9 cellular contexts compared by ENCODE assay signal in the genomic region with DNA sequence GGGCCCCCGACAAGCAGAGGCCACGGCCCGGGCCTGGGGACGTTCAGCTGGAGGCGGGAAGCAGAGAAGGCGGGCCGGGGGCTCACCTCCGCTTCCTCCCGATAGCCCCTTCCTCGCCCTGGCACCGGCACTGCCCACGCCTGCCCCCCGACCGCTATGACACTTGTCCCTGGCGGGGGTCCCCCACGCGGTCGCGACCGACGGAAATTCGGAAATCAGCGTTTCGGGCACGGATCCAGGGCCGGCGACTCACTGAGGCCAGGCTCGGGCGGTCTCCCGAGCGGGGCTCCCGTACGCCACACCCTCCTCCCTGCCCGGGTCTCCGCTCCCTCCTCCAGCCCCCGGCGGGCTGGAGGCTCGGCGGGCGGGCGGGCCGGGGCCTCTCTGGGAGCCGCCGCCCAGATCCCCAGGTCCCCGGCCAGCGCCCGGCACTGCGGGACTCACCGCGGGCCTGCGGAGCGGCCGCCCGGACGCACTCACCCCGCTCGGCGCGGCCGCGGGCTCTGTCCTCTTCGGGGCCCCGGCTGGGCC. TPM values are rescaled to one million over a fixed set of nuclear protein-coding genes. Genes with fewer than 3 reads are reported as not detected.
DNase-seq lines count a peak whose midpoint lies in the region; ATAC-seq, FAIRE-seq and TF ChIP-seq lines count a peak whose summit lies in the region.
"Had no signal": no experiment of that assay in that cellular context is flagged by ENCODE, and none has a peak within 500 bp of the region (broad histone marks: within the 10 kb centered on the region; RNA-seq: fewer than 3 reads in every experiment).

No MANE protein-coding gene starts in this region.

- H2AFZ ChIP-seq in OCI-LY7 (ENCODE audit: low read length), result no peak overlapping the region
- peak overlapping the region; percentile 67 for H2AFZ ChIP-seq in astrocyte (ENCODE audit: low read depth, low read length)

- CTCF ChIA-PET in AG04449 (lab: Yijun Ruan, JAX) (interaction anchor here (0.6 to 6.1 kb wide), 8 partner anchors 12 to 110 kb away, joined by 3 to 36 read pairs (median 3); no protein-coding TSS in a partner anchor), OCI-LY7 (lab: Charles Lee; ENCODE audit: unreplicated experiment) (no interaction called here)

- H3K4me1 ChIP-seq in OCI-LY7 (ENCODE audit: insufficient read depth, low read length, poor library complexity, severe bottlenecking) (no peaks in the 10 kb centered on the region), astrocyte (ENCODE audit: insufficient read depth, low read length) (peaks cover 16% of the 10 kb centered on the region), iPS-20b (ENCODE audit: insufficient read depth, low read length) (peaks cover 28% of the 10 kb centered on the region), spleen (peaks cover 19 to 51% (median 31%) of the 10 kb centered on the region in 6 donors)

- H3K9me3 ChIP-seq in OCI-LY7 (ENCODE audit: low read length) (no peaks in the 10 kb centered on the region), astrocyte (ENCODE audit: insufficient read depth, low read depth, low read length) (no peaks in the 10 kb centered on the region), iPS-20b (ENCODE audit: insufficient read depth, low read depth, low read length) (no peaks in the 10 kb centered on the region), spleen (no peaks in the 10 kb centered on the region)
- H3K9me3 ChIP-seq: neutrophil had no signal

- BruUV-seq in OCI-LY7 (replicated peaks; lab: Mats Ljungman, UMichigan), result no TSS peak

- peaks cover 9% of the 10 kb centered on the region for H3K36me3 Mint-ChIP-seq in astrocyte (ENCODE audit: low read depth, unreplicated experiment)

- intact Hi-C loops in OCI-LY7 (cut with micrococcal nuclease; ENCODE audit: unreplicated experiment), result loop anchor here (10.0 kb wide), 1 partner anchor 106 kb away; no protein-coding TSS in a partner anchor
- intact Hi-C loops in spleen (cut with DNase I; ENCODE audit: low total_unique reads), result loop anchor here (10.0 kb wide), 1 partner anchor 106 kb away; no protein-coding TSS in a partner anchor

- WGBS in spleen, 5 donors, result 0 to 19% (median 1%) methylated on average over 8 to 63 of the region's 63 CpGs

- H3K4me2 ChIP-seq in OCI-LY7 (ENCODE audit: low read length) (peak overlapping the region; percentile 43; the same call in 1 of the 2 replicates), astrocyte (ENCODE audit: low read length) (peak overlapping the region; percentile 89)

- H3K4me1 Mint-ChIP-seq in astrocyte (ENCODE audit: low read depth, unreplicated experiment), result peaks cover 11% of the 10 kb centered on the region

- ATAC-seq in GM19463 (IDR thresholded peaks at IDR 0.05; ENCODE audit: unreplicated experiment), result peak; percentile 19
- no peak for ATAC-seq in HG03469 (IDR thresholded peaks at IDR 0.05; ENCODE audit: unreplicated experiment)

- DNase-seq in AG04449 (ENCODE audit: low read depth, low spot score) (no peak), OCI-LY7 (ENCODE audit: low spot score) (no peak), astrocyte (ENCODE audit: low read depth) (no peak), spleen (peak; percentile 80)
- no peak for DNase-seq in effector CD8-positive, alpha-beta T cell (lab: John Stamatoyannopoulos, UW)

- TF ChIP-seq POLR2A in spleen (IDR thresholded peaks at IDR 0.05), result no peak

- peak overlapping the region; percentile 68 for H3K9ac ChIP-seq in astrocyte (ENCODE audit: low read length)
- H3K9ac ChIP-seq in iPS-20b (ENCODE audit: low read depth, low read length), result no peak overlapping the region; the same call in 1 of the 2 replicates

- POLR2A ChIA-PET in AG04449 (lab: Yijun Ruan, JAX) (interaction anchor here (0.6 to 2.3 kb wide), 5 partner anchors 24 to 149 kb away, joined by 3 to 8 read pairs (median 5); partner anchors contain the start of genes MPHOSPH9 and MTRFR), OCI-LY7 (lab: Charles Lee) (interaction anchor here (0.7 kb wide), 1 partner anchor 20 kb away, joined by 3 read pairs; no protein-coding TSS in a partner anchor)

- peak overlapping the region; percentile 89 for H3K4me3 Mint-ChIP-seq in astrocyte (ENCODE audit: unreplicated experiment)

- H3K9me3 Mint-ChIP-seq in astrocyte (ENCODE audit: unreplicated experiment), result no peaks in the 10 kb centered on the region

- no peak overlapping the region for H3K27ac Mint-ChIP-seq in astrocyte (ENCODE audit: unreplicated experiment)

- H3K36me3 ChIP-seq in OCI-LY7 (ENCODE audit: insufficient read depth, low read length), result peaks cover 17% of the 10 kb centered on the region; the same call in 1 of the 2 replicates
- no peaks in the 10 kb centered on the region for H3K36me3 ChIP-seq in astrocyte (ENCODE audit: insufficient read depth, low read length)
- H3K36me3 ChIP-seq in iPS-20b (ENCODE audit: insufficient read depth, low read depth, low read length), result no peaks in the 10 kb centered on the region; the same call in 1 of the 2 replicates
- H3K36me3 ChIP-seq in spleen, result peaks cover 0 to 17% (median 0%) of the 10 kb centered on the region in 6 donors

- no peaks in the 10 kb centered on the region for H4K20me1 ChIP-seq in OCI-LY7 (ENCODE audit: insufficient read depth, low read length)
- peaks cover 15% of the 10 kb centered on the region for H4K20me1 ChIP-seq in astrocyte (ENCODE audit: insufficient read depth, low read length)

- no peak overlapping the region for H3K27ac ChIP-seq in OCI-LY7 (ENCODE audit: low read depth, low read length, poor library complexity, severe bottlenecking)
- H3K27ac ChIP-seq in astrocyte (ENCODE audit: low read depth, low read length), result no peak overlapping the region
- no peak overlapping the region for H3K27ac ChIP-seq in iPS-20b (ENCODE audit: low read length)
- H3K27ac ChIP-seq in spleen, result peak overlapping the region in 6 of 8 donors; percentile 48 to 80 (median 70)
- H3K27ac ChIP-seq: neutrophil had no signal

- no peaks in the 10 kb centered on the region for H3K9me2 ChIP-seq in OCI-LY7 (ENCODE audit: insufficient read depth, low read length)

- peaks cover 2% of the 10 kb centered on the region for H3K27me3 Mint-ChIP-seq in astrocyte (ENCODE audit: low read depth, unreplicated experiment)

- TF ChIP-seq CTCF in AG04449 (IDR thresholded peaks at IDR 0.05; ENCODE audit: insufficient read depth, low read length, missing control alignments) (no peak), OCI-LY7 (conservative IDR thresholded peaks at IDR 0.05; ENCODE audit: low read length) (no peak), astrocyte (IDR thresholded peaks at IDR 0.05; ENCODE audit: insufficient read depth, low read depth, low read length) (no peak), spleen (IDR thresholded peaks at IDR 0.05 in 8 of 11, conservative IDR thresholded peaks at IDR 0.05 in 3 of 11) (no peak)

- no peaks in the 10 kb centered on the region for H3K79me2 ChIP-seq in OCI-LY7 (ENCODE audit: insufficient read depth, low read depth, low read length)
- peaks cover 12% of the 10 kb centered on the region for H3K79me2 ChIP-seq in astrocyte (ENCODE audit: insufficient read depth, low read length)

- H3K27me3 ChIP-seq in astrocyte (ENCODE audit: insufficient read depth, low read length), result no peaks in the 10 kb centered on the region
- H3K27me3 ChIP-seq in iPS-20b (ENCODE audit: insufficient read depth, low read length), result peaks cover 49% of the 10 kb centered on the region
- peaks cover 0 to 17% (median 0%) of the 10 kb centered on the region in 7 donors for H3K27me3 ChIP-seq in spleen (replicated peaks in 1 of 7)

- no peak for FAIRE-seq in astrocyte (lab: Jason Lieb, UNC)

- peak overlapping the region; percentile 62 for H3K4me3 ChIP-seq in AG04449 (ENCODE audit: low read depth, low read length)
- peak overlapping the region; percentile 36 for H3K4me3 ChIP-seq in OCI-LY7 (ENCODE audit: low read depth, low read length, poor library complexity, severe bottlenecking)
- H3K4me3 ChIP-seq in astrocyte (ENCODE audit: insufficient read depth, low read depth, low read length), result peak overlapping the region; percentile 55
- H3K4me3 ChIP-seq in iPS-20b (ENCODE audit: low read length), result peak overlapping the region; percentile 67
- H3K4me3 ChIP-seq in spleen, result peak overlapping the region; percentile 40 to 74 (median 50)

RNA-seq across cellular contexts. Expression of gene PITPNM2, which starts 0.6 kb away (rescaled TPM):
- total RNA-seq in OCI-LY7 (2014; rRNA removed; shearing (Covaris generic)), result 0.13 and 0.73 TPM in 2 replicates
- total RNA-seq in OCI-LY7 (2022) (0.42 and 0.77 TPM in 2 replicates), astrocyte (13.2 and 14.2 TPM in 2 replicates), spleen (10 to 100 TPM in 4 of 7 donors, 1 to 10 TPM in 3; 7.1 to 23.7 (median 13.9) TPM)
- 1 to 10 TPM; 2.2 to 5.2 (median 2.3) TPM for polyA plus RNA-seq in spleen

Comparison
In these comparisons a context has a peak if more than half of its experiments do, and no peak if none do; other contexts are left out.
1. H3K27ac ChIP-seq: peak in spleen (6 of 8); none in OCI-LY7 (single experiment), astrocyte (single experiment) and iPS-20b (single experiment).
2. Peak in every context shown above with its lines, with median percentiles within 50 percentile points of each other: H3K4me3 ChIP-seq.